In the genomic region with DNA sequence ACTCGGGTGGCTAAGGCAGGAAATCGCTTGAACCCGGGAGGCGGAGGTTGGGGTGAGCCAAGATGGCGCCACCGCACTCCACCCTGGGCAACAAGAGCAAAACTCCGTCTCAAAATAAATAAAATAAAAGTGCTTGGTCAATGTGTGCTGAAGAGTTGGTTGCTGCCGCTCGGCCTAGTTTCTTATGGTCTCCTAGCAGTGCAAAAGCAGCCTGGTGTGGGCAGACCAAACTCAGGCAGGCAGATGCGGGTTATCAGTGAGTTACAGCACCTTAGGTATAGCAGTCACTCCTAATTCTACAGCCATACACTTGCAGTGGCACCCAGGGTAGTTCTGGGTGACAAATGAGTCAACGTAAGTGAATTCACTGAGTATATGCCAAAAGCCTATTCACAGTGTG, we compare ENCODE assay signal across 21 cellular contexts. TPM values are rescaled to one million over a fixed set of nuclear protein-coding genes. Genes with fewer than 3 reads are reported as not detected.
A peak's percentile ranks its signal among the peaks of the same experiment; 100 is the strongest.
DNase-seq lines count a peak whose midpoint lies in the region; ATAC-seq and TF ChIP-seq lines count a peak whose summit lies in the region.
"Had no signal": no experiment of that assay in that cellular context is flagged by ENCODE, and none has a peak within 500 bp of the region (broad histone marks: within the 10 kb centered on the region; RNA-seq: fewer than 3 reads in every experiment).

No MANE protein-coding gene starts in this region.

- peaks cover 55% of the 10 kb centered on the region for H3K36me3 ChIP-seq in left ventricle myocardium inferior
- peaks cover 3 to 68% (median 50%) of the 10 kb centered on the region in 9 donors for H3K36me3 ChIP-seq in heart left ventricle
- peaks cover 0 to 41% (median 16%) of the 10 kb centered on the region in 4 donors for H3K36me3 ChIP-seq in sigmoid colon
- peaks cover 12 to 44% (median 30%) of the 10 kb centered on the region in 3 donors for H3K36me3 ChIP-seq in tibial artery

- no peaks in the 10 kb centered on the region for H3K9me3 Mint-ChIP-seq in chondrocyte (ENCODE audit: low read depth)
- H3K9me3 Mint-ChIP-seq: CD8-positive, alpha-beta T cell had no signal

- TF ChIP-seq CTCF in left ventricle myocardium inferior (IDR thresholded peaks at IDR 0.05; ENCODE audit: borderline replicate concordance) (no peak), heart left ventricle (IDR thresholded peaks at IDR 0.05) (no peak), chondrocyte (IDR thresholded peaks at IDR 0.05) (no peak), sigmoid colon (IDR thresholded peaks at IDR 0.05) (no peak), tibial artery (IDR thresholded peaks at IDR 0.05) (no peak)

- no peak for DNase-seq in left ventricle myocardium inferior
- DNase-seq in heart left ventricle, result no peak
- no peak for DNase-seq in chondrocyte (ENCODE audit: low spot score)
- DNase-seq in sigmoid colon, result peak; percentile 45
- DNase-seq in tibial artery, result no peak
- no peak for DNase-seq in NCI-H1694 treated with DMSO at 0.1 percent for 48 hours (lab: John Stamatoyannopoulos, UW)
- DNase-seq in stimulated activated CD4-positive, alpha-beta T cell treated with anti-CD3 and anti-CD28 coated beads, Interleukin-1b, Interleukin-23, amount 100 ng/mL, for 48 hours, result no peak
- DNase-seq in dedifferentiated amniotic fluid mesenchymal stem cell (ENCODE audit: extremely low spot score), result no peak
- DNase-seq: 8988T; C1 segment of cervical spinal cord; CD8-positive, alpha-beta T cell; DND-41; IMR-90; MV-4-11; NCI-H1694; NCI-H2081 treated with DMSO at 0.1 percent for 48 hours; NCI-H2171 treated with DMSO at 0.1 percent for 48 hours; NCI-H524 treated with DMSO at 0.1 percent for 48 hours; NCI-H82 had no signal

- H3K27ac ChIP-seq in left ventricle myocardium inferior (replicated peaks), result peak overlapping the region; percentile 60
- H3K27ac ChIP-seq in heart left ventricle, result peak overlapping the region in 4 of 12 donors; percentile 4 to 80 (median 10)
- H3K27ac ChIP-seq in sigmoid colon, result peak overlapping the region in 1 of 4 donors; percentile 7
- H3K27ac ChIP-seq in tibial artery, result peak overlapping the region; percentile 33 to 94
- H3K27ac ChIP-seq: SJSA1 had no signal

- H3K9me3 ChIP-seq in left ventricle myocardium inferior (replicated peaks), result no peaks in the 10 kb centered on the region
- no peaks in the 10 kb centered on the region for H3K9me3 ChIP-seq in heart left ventricle
- no peaks in the 10 kb centered on the region for H3K9me3 ChIP-seq in sigmoid colon
- no peaks in the 10 kb centered on the region for H3K9me3 ChIP-seq in tibial artery
- H3K9me3 ChIP-seq: SJSA1 had no signal

- intact Hi-C loops in left ventricle myocardium inferior (cut with micrococcal nuclease), result no loop called here
- intact Hi-C loops in heart left ventricle (cut with DNase I), result no loop called here
- intact Hi-C loops in sigmoid colon (cut with DNase I), result no loop called here
- intact Hi-C loops in tibial artery (cut with DNase I; ENCODE audit: low total_unique reads), result no loop called here

- no peak for TF ChIP-seq POLR2A in heart left ventricle (IDR thresholded peaks at IDR 0.05)
- no peak for TF ChIP-seq POLR2A in sigmoid colon (IDR thresholded peaks at IDR 0.05)

- H3K27me3 ChIP-seq in left ventricle myocardium inferior (ENCODE audit: low read depth) (no peaks in the 10 kb centered on the region), heart left ventricle (no peaks in the 10 kb centered on the region), sigmoid colon (no peaks in the 10 kb centered on the region), tibial artery (no peaks in the 10 kb centered on the region)
- H3K27me3 ChIP-seq: SJSA1 had no signal

- H3K27ac Mint-ChIP-seq in chondrocyte (ENCODE audit: unreplicated experiment), result peak overlapping the region; percentile 36
- H3K27ac Mint-ChIP-seq: CD8-positive, alpha-beta T cell had no signal

- H3K4me3 ChIP-seq in left ventricle myocardium inferior (no peak overlapping the region), heart left ventricle (no peak overlapping the region), sigmoid colon (no peak overlapping the region), tibial artery (no peak overlapping the region)
- H3K4me3 ChIP-seq: SJSA1 had no signal

- H3K36me3 Mint-ChIP-seq in chondrocyte (ENCODE audit: low read depth), result peaks cover 34% of the 10 kb centered on the region

- H3K4me1 ChIP-seq in left ventricle myocardium inferior (peaks cover 85% of the 10 kb centered on the region), heart left ventricle (peaks cover 0 to 65% (median 32%) of the 10 kb centered on the region in 12 donors), sigmoid colon (peaks cover 0 to 16% (median 8%) of the 10 kb centered on the region in 4 donors), tibial artery (peaks cover 0 to 57% (median 27%) of the 10 kb centered on the region in 4 donors)

- H3K4me3 Mint-ChIP-seq in chondrocyte (ENCODE audit: unreplicated experiment), result no peak overlapping the region
- H3K4me3 Mint-ChIP-seq: CD8-positive, alpha-beta T cell had no signal

- WGBS in heart left ventricle, 4 donors, result 90 to 97% (median 96%) methylated on average over 11 of the region's 11 CpGs
- WGBS in sigmoid colon, 2 donors, result 97 to 98% methylated on average over 11 of the region's 11 CpGs

- H3K4me1 Mint-ChIP-seq in chondrocyte (ENCODE audit: low read depth), result peaks cover 34% of the 10 kb centered on the region

- TF ChIP-seq EP300 in sigmoid colon (IDR thresholded peaks at IDR 0.05), result no peak

- no peak for ATAC-seq in heart left ventricle
- ATAC-seq: CD8-positive, alpha-beta T cell; Panc1 had no signal

- no peaks in the 10 kb centered on the region for H3K27me3 Mint-ChIP-seq in chondrocyte (ENCODE audit: low read depth)

RNA-seq across cellular contexts. Expression of a gene that starts 22.6 kb away (rescaled TPM):
- 2,037 TPM for total RNA-seq in left ventricle myocardium inferior
- total RNA-seq in heart left ventricle, result 1,000 to 10,000 TPM in 8 of 9 donors, 100 to 1,000 TPM in 1; 822 to 5,278 (median 1,968) TPM
- polyA plus RNA-seq in heart left ventricle, result 1,000 to 10,000 TPM; 2,695 to 3,131 TPM
- 1,313 to 1,335 TPM (median 1,322 TPM) in 3 replicates for total RNA-seq in chondrocyte
- 1,000 to 10,000 TPM in 3 of 4 donors, 100 to 1,000 TPM in 1; 929 to 2,528 (median 1,357) TPM for total RNA-seq in sigmoid colon
- polyA plus RNA-seq in sigmoid colon, result 100 to 1,000 TPM; 202 to 340 (median 208) TPM

RNA-seq across cellular contexts. Expression of a gene that starts 33.7 kb away (rescaled TPM):
- 223 TPM for total RNA-seq in left ventricle myocardium inferior
- total RNA-seq in heart left ventricle, result 100 to 1,000 TPM; 141 to 282 (median 196) TPM
- 100 to 1,000 TPM in 1 of 2 donors, 10 to 100 TPM in 1; 85.5 to 186 TPM for polyA plus RNA-seq in heart left ventricle
- total RNA-seq in chondrocyte, result 195 to 208 TPM (median 205 TPM) in 3 replicates
- 10 to 100 TPM; 42.5 to 59.0 (median 52.3) TPM for total RNA-seq in sigmoid colon
- 10 to 100 TPM; 45.6 to 64.0 (median 62.4) TPM for polyA plus RNA-seq in sigmoid colon
